14 cellular contexts compared by ENCODE assay signal in the genomic region with DNA sequence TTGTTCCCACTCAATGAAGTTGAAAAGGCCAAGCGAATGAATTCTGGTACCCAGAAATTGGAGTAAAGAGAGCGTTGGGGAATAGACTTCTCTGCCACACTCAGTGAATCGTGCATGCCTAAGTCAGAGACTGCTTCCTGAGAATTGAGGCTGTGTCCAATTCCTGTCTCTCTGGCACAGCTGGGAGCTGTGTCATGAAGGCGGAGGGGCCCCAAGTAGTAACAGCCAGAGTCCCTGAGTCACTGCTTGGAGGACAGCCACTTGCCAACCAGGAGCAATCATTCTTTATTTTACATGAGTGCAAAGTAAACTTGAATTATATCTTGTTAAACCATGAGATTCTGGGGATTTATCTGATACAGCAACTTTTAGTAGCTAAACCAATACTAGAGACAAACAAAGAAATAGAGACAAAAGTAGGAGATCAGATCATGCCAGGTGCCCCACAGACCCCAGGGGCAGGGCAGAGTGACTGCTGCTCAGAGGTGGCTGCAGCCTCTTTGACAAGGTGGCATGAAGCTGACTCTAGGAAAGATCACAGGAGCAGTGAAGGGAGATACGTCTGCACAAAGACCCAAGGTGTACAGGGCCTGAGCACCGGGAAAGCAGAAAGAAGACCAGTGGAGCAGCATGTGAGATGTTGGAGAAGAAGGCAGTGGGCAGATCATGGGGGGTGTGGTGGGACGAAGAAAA.
A peak's percentile ranks its signal among the peaks of the same experiment; 100 is the strongest.
DNase-seq lines count a peak whose midpoint lies in the region; ATAC-seq and TF ChIP-seq lines count a peak whose summit lies in the region.
"Had no signal": no experiment of that assay in that cellular context is flagged by ENCODE, and none has a peak within 500 bp of the region (broad histone marks: within the 10 kb centered on the region; RNA-seq: fewer than 3 reads in every experiment).

No MANE protein-coding gene starts in this region.

- DNase-seq in EH (ENCODE audit: low read depth), result peak; percentile 22
- DNase-seq in RKO (ENCODE audit: low spot score), result peak; percentile 19
- DNase-seq in foreskin keratinocyte, result no peak
- peak; percentile 17 for DNase-seq in pons (ENCODE audit: low spot score)
- no peak for DNase-seq in HT-29 (ENCODE audit: low spot score)
- no peak for DNase-seq in SK-N-DZ (ENCODE audit: low spot score)
- DNase-seq: activated CD4-positive, alpha-beta T cell treated with anti-CD3 and anti-CD28 coated beads, Interleukin-2, amount 10 ng/mL, durations not matched to agents 7 days and 5 days; activated naive CD8-positive, alpha-beta T cell treated with anti-CD3 and anti-CD28 coated beads for 36 hours; Calu3; immature natural killer cell; NCI-H2227 treated with DMSO at 0.1 percent for 48 hours had no signal

- TF ChIP-seq CTCF in foreskin keratinocyte (conservative IDR thresholded peaks at IDR 0.05), result no peak

- no peaks in the 10 kb centered on the region for H3K27me3 ChIP-seq in foreskin keratinocyte
- H3K27me3 ChIP-seq: suprapubic skin had no signal

- H3K4me1 ChIP-seq in foreskin keratinocyte, result no peaks in the 10 kb centered on the region

- ATAC-seq in foreskin keratinocyte (peak; percentile 45), GM21717 (IDR thresholded peaks at IDR 0.05; ENCODE audit: unreplicated experiment) (no peak), GM21529 (IDR thresholded peaks at IDR 0.05; ENCODE audit: unreplicated experiment) (no peak)

- no peak overlapping the region for H3K27ac ChIP-seq in foreskin keratinocyte
- H3K27ac ChIP-seq: suprapubic skin had no signal

Comparison
In these comparisons a context has a peak if more than half of its experiments do, and no peak if none do; other contexts are left out.
1. DNase-seq: peak in EH (single experiment), RKO (single experiment) and pons (single experiment); none in foreskin keratinocyte (0 of 2), HT-29 (single experiment) and SK-N-DZ (single experiment).